Comparison of ENCODE assay signal across 8 cellular contexts in genomic region chr11:72112541-72113136, GRCh38. TPM values are rescaled to one million over a fixed set of nuclear protein-coding genes. Genes with fewer than 3 reads are reported as not detected.
DNase-seq lines count a peak whose midpoint lies in the region; ATAC-seq, FAIRE-seq and TF ChIP-seq lines count a peak whose summit lies in the region.

Gene ANAPC15 (minus strand): TSS chr11:72112695. CDS start chr11:72111276, 1,419 bp downstream.

- H4K8ac ChIP-seq in H1 (ENCODE audit: extremely low read depth, insufficient read depth, low read length) (peak within 1 kb of the TSS; percentile 100; the same call in 1 of the 2 replicates), mesenchymal stem cell (ENCODE audit: low read length) (peak within 1 kb of the TSS; percentile 99)

- CTCF ChIA-PET in H1 (lab: Charles Lee; ENCODE audit: partially characterized antibody) = interaction anchor here (0.5 to 2.0 kb wide), 8 partner anchors 11 to 413 kb away, joined by 3 to 8 read pairs (median 3); no protein-coding TSS in a partner anchor

- peaks cover 4% of the 10 kb centered on the region for H3K23me2 ChIP-seq in H1 (ENCODE audit: low read depth, low read length)

- POLR2A ChIA-PET in H1 (lab: Charles Lee; ENCODE audit: partially characterized antibody) = interaction anchor here (0.6 to 2.5 kb wide), 35 partner anchors 9 to 422 kb away, joined by 3 to 41 read pairs (median 5); partner anchors contain the start of genes INPPL1, LAMTOR1, LRRC51 and NUMA1

- no peak within 1 kb of the TSS for H2BK20ac ChIP-seq in H1 (ENCODE audit: low read length)

- peak within 1 kb of the TSS; percentile 94 for H4K5ac ChIP-seq in H1 (ENCODE audit: insufficient read length, low read depth, low read length)

- no peak within 1 kb of the TSS for H3K14ac ChIP-seq in H1 (ENCODE audit: insufficient read length)
- H3K14ac ChIP-seq in mesenchymal stem cell (ENCODE audit: low read length in 2 of 2) = peak within 1 kb of the TSS in 1 of 2 experiments; percentile 41

- peak within 1 kb of the TSS; percentile 72 to 99 (median 98) for H3K9ac ChIP-seq in H1 (replicated peaks in 1 of 4; ENCODE audit: extremely low read depth in 1 of 4, low read depth in 3 of 4, low read length in 3 of 4)
- H3K9ac ChIP-seq in mesenchymal stem cell (ENCODE audit: low read length) = peak within 1 kb of the TSS; percentile 95

- FAIRE-seq in H1 (lab: Jason Lieb, UNC) = peak; percentile 85

- no peaks in the 10 kb centered on the region for H3K79me2 ChIP-seq in H1 (ENCODE audit: control insufficient read depth in 1 of 2, insufficient read depth in 2 of 2, low read length in 2 of 2)

- H3K9me3 ChIP-seq in H1 (ENCODE audit: insufficient read depth in 2 of 2, low read depth in 1 of 2, low read length in 1 of 2) = no peaks in the 10 kb centered on the region
- H3K9me3 ChIP-seq in mesenchymal stem cell (ENCODE audit: control insufficient read depth, low read length) = no peaks in the 10 kb centered on the region

- no peak for TF ChIP-seq CTCF in H1 (IDR thresholded peaks at IDR 0.05; ENCODE audit: control extremely low read depth in 1 of 3, insufficient read depth in 1 of 3, low read depth in 1 of 3, low read length in 3 of 3)

- peak within 1 kb of the TSS; percentile 76 to 82 for H3K4me2 ChIP-seq in H1 (ENCODE audit: insufficient read depth in 1 of 2, low read depth in 2 of 2, low read length in 2 of 2)
- H3K4me2 ChIP-seq in mesenchymal stem cell (ENCODE audit: low read length, poor library complexity, severe bottlenecking) = peak within 1 kb of the TSS; percentile 53

- H2BK12ac ChIP-seq in H1 (ENCODE audit: low read depth, low read length) (peak within 1 kb of the TSS; percentile 69), mesenchymal stem cell (ENCODE audit: low read length in 2 of 2) (peak within 1 kb of the TSS in 1 of 2 experiments; percentile 47)

- ATAC-seq in GM21360 (IDR thresholded peaks at IDR 0.05; ENCODE audit: unreplicated experiment) = peak; percentile 64

- WGBS in H1 (ENCODE audit: extremely low coverage in 1 of 2, insufficient coverage in 1 of 2, insufficient read length in 1 of 2, insufficient replicate concordance in 2 of 2, low coverage in 1 of 2, low lambda C conversion rate in 2 of 2, missing lambda C conversion rate in 1 of 2), 2 experiments = 3% methylated on average over 32 of the region's 32 CpGs; no CpG with 5 or more reads in 1 of the 2 experiments
- 1% methylated on average over 31 of the region's 32 CpGs for WGBS in mesenchymal stem cell

- peak; percentile 97 to 100 for TF ChIP-seq POLR2A in H1 (IDR thresholded peaks at IDR 0.05; ENCODE audit: control extremely low read depth in 1 of 2, low read depth in 2 of 2, low read length in 2 of 2)

- H3K4me3 ChIP-seq in H1 (ENCODE audit: extremely low read depth in 1 of 4, insufficient read depth in 2 of 4, low read depth in 3 of 4, low read length in 4 of 4) (peak within 1 kb of the TSS; percentile 78 to 94 (median 87)), mesenchymal stem cell (ENCODE audit: insufficient read depth in 1 of 2, low read depth in 1 of 2, low read length in 2 of 2) (peak within 1 kb of the TSS; percentile 62 to 81)

- H3K36me3 ChIP-seq in H1 (ENCODE audit: control insufficient read depth in 2 of 4, insufficient read depth in 4 of 4, low read length in 3 of 4) (peaks cover 0 to 2% (median 0%) of the 10 kb centered on the region in 4 experiments; a peak in 4 of 8 replicates), mesenchymal stem cell (ENCODE audit: control insufficient read depth in 1 of 2, insufficient read depth in 2 of 2, low read depth in 1 of 2, low read length in 2 of 2) (peaks cover 18 to 27% of the 10 kb centered on the region in 2 experiments)

- H3K79me1 ChIP-seq in H1 (ENCODE audit: low read depth, low read length) = no peaks in the 10 kb centered on the region; the same call in 1 of the 2 replicates
- no peaks in the 10 kb centered on the region for H3K79me1 ChIP-seq in mesenchymal stem cell (replicated peaks; ENCODE audit: low read length, poor library complexity, severe bottlenecking)

- peak within 1 kb of the TSS; percentile 93 for H3K56ac ChIP-seq in H1 (replicated peaks; ENCODE audit: insufficient read length, low read depth, low read length)

- H2BK15ac ChIP-seq in H1 (ENCODE audit: low read length) (0 out of 2 replicates have a peak within 1 kb of the TSS, but pooled peaks have one; percentile 65), mesenchymal stem cell (ENCODE audit: low read depth, poor library complexity, severe bottlenecking) (peak within 1 kb of the TSS; percentile 95)

- no peaks in the 10 kb centered on the region for H4K20me1 ChIP-seq in H1 (replicated peaks in 1 of 2; ENCODE audit: control insufficient read depth in 1 of 2, insufficient read depth in 2 of 2, low read length in 2 of 2)

- H3K23ac ChIP-seq in H1 (ENCODE audit: insufficient read length) = no peak within 1 kb of the TSS
- no peak within 1 kb of the TSS for H3K23ac ChIP-seq in mesenchymal stem cell (ENCODE audit: low read length in 2 of 2)

- H3K27me3 ChIP-seq in H1 (replicated peaks in 1 of 4; ENCODE audit: control insufficient read depth in 3 of 4, extremely low read depth in 1 of 4, insufficient read depth in 3 of 4, low read length in 3 of 4) (peaks cover 0 to 9% (median 0%) of the 10 kb centered on the region in 4 experiments; a peak in 6 of 7 replicates), mesenchymal stem cell (ENCODE audit: control insufficient read depth in 1 of 2, insufficient read depth in 1 of 2, low read length in 2 of 2) (no peaks in the 10 kb centered on the region)

- H2BK120ac ChIP-seq in H1 (replicated peaks; ENCODE audit: low read depth, low read length) = peak within 1 kb of the TSS; percentile 76
- H2BK120ac ChIP-seq in mesenchymal stem cell (ENCODE audit: low read depth, low read length) = peak within 1 kb of the TSS; percentile 67

- DNase-seq in CMK (ENCODE audit: low read depth) (peak; percentile 99), HT1080 (ENCODE audit: low read depth) (peak; percentile 99), NOMO-1 treated with DMSO at 0.1 percent for 48 hours (lab: John Stamatoyannopoulos, UW; ENCODE audit: unreplicated experiment) (peak; percentile 98), H1 (ENCODE audit: low read depth in 1 of 2, low spot score in 2 of 2) (peak; percentile 94 to 96), mesenchymal stem cell (peak; percentile 99)
- DNase-seq in activated CD8-positive, alpha-beta memory T cell treated with anti-CD3 and anti-CD28 coated beads for 48 hours (ENCODE audit: low read depth in 2 of 3, low spot score in 2 of 3) = peak; percentile 90 to 98 (median 95)
- DNase-seq in stimulated activated CD8-positive, alpha-beta memory T cell treated with anti-CD3 and anti-CD28 coated beads, Interleukin-12 subunit alpha, Interleukin-12 subunit beta, amount 100 ng/mL, for 4 hours (ENCODE audit: low read depth) = peak; percentile 97

- peak within 1 kb of the TSS; percentile 97 for H2BK5ac ChIP-seq in H1 (ENCODE audit: low read depth, low read length)
- H2BK5ac ChIP-seq in mesenchymal stem cell (ENCODE audit: low read depth, low read length, poor library complexity, severe bottlenecking) = peak within 1 kb of the TSS; percentile 100

- peak within 1 kb of the TSS; percentile 89 for H3K18ac ChIP-seq in H1 (ENCODE audit: extremely low read depth, low read length)
- H3K18ac ChIP-seq in mesenchymal stem cell (ENCODE audit: low read depth in 1 of 2, low read length in 2 of 2) = peak within 1 kb of the TSS; percentile 71 to 89

- peak within 1 kb of the TSS; percentile 88 for H3K4ac ChIP-seq in H1 (replicated peaks; ENCODE audit: insufficient read length, low read depth, low read length)
- H3K4ac ChIP-seq in mesenchymal stem cell (ENCODE audit: low read depth in 1 of 2, low read length in 2 of 2) = peak within 1 kb of the TSS; percentile 83 to 93

- H2AK5ac ChIP-seq in H1 (ENCODE audit: low read depth, low read length) (peak within 1 kb of the TSS; percentile 30; the same call in 1 of the 2 replicates), mesenchymal stem cell (ENCODE audit: low read length, severe bottlenecking) (peak within 1 kb of the TSS; percentile 95)

- H4K91ac ChIP-seq in H1 (replicated peaks; ENCODE audit: insufficient read length, low read length) (peak within 1 kb of the TSS; percentile 79), mesenchymal stem cell (ENCODE audit: low read length) (peak within 1 kb of the TSS; percentile 88)

- peaks cover 0 to 4% (median 0%) of the 10 kb centered on the region in 4 experiments; a peak in 4 of 7 replicates for H3K4me1 ChIP-seq in H1 (replicated peaks in 1 of 4; ENCODE audit: control insufficient read depth in 3 of 4, insufficient read depth in 4 of 4, low read length in 3 of 4)
- peaks cover 2% of the 10 kb centered on the region for H3K4me1 ChIP-seq in mesenchymal stem cell (ENCODE audit: control insufficient read depth, insufficient read depth, low read depth, low read length)

- peak in 1 of 2 experiments; percentile 15; a peak in 1 of 4 replicates for TF ChIP-seq RAD21 in H1 (IDR thresholded peaks at IDR 0.05 in 1 of 2, conservative IDR thresholded peaks at IDR 0.05 in 1 of 2; ENCODE audit: low read depth in 2 of 2, low read length in 2 of 2)

- peak within 1 kb of the TSS; percentile 54; the same call in 1 of the 2 replicates for H2AFZ ChIP-seq in H1 (ENCODE audit: low read length)
- no peak within 1 kb of the TSS for H2AFZ ChIP-seq in mesenchymal stem cell (ENCODE audit: low read depth, low read length)

- H3K27ac ChIP-seq in H1 (ENCODE audit: low read depth, low read length) = peak within 1 kb of the TSS; percentile 99
- H3K27ac ChIP-seq in mesenchymal stem cell (ENCODE audit: low read length, poor library complexity, severe bottlenecking) = peak within 1 kb of the TSS; percentile 100

- TF ChIP-seq EP300 in H1 (IDR thresholded peaks at IDR 0.05; ENCODE audit: borderline replicate concordance in 1 of 2, low read depth in 2 of 2, low read length in 2 of 2) = no peak

TF ChIP-seq in H1, 55 proteins besides CTCF, POLR2A, EP300 and RAD21 (continues in another document):
- TF ChIP-seq CHD2 (IDR thresholded peaks at IDR 0.05; ENCODE audit: low read length) (peak; percentile 74), SP2 (IDR thresholded peaks at IDR 0.05; ENCODE audit: low read length) (no peak; the same call in 1 of the 2 replicates)

RNA-seq across cellular contexts. Expression of gene ANAPC15, which starts in this region (rescaled TPM):
- 70.7 and 81.5 TPM in 2 replicates for total RNA-seq in HT1080 (2014; rRNA removed; shearing (Covaris generic))
- polyA plus RNA-seq in HT1080 (2015; cell fraction: cytosol; rRNA removed) = 56.0 and 65.6 TPM in 2 replicates
- 11.6 and 19.1 TPM in 2 replicates for polyA plus RNA-seq in HT1080 (2015; cell fraction: nucleus; rRNA removed)
- 70.0 and 74.9 TPM in 2 replicates for total RNA-seq in H1 (2021; fragmentation: NEBNext Ultra II Directional; extraction: Animal tissue kit (Norgen Biotek cat#: 25700))
- 66.2 and 70.4 TPM in 2 replicates for polyA plus RNA-seq in H1 (2011; rRNA removed)
- polyA plus RNA-seq in H1 (2011; cell fraction: cytosol; rRNA removed) = 130 TPM
- 40.5 TPM for polyA plus RNA-seq in H1 (2011; cell fraction: nucleus; rRNA removed)
- 94.7 to 119 TPM (median 103 TPM) in 4 replicates for polyA plus RNA-seq in H1 (2012, experiment 1 of 2)
- polyA plus RNA-seq in H1 (2012, experiment 2 of 2) = 90.3 TPM
- 61.3 TPM for polyA plus RNA-seq in H1 (2013, experiment 1 of 2)
- polyA plus RNA-seq in H1 (2013, experiment 2 of 2) = 64.7 TPM
- polyA minus RNA-seq in H1 (2011; rRNA and poly(A)+ RNA removed) = 22.8 and 31.9 TPM in 2 replicates
- 20.6 TPM for polyA minus RNA-seq in H1 (2011; cell fraction: cytosol; rRNA and poly(A)+ RNA removed)
- polyA minus RNA-seq in H1 (2011; cell fraction: nucleus; rRNA and poly(A)+ RNA removed) = 28.0 TPM
- polyA plus RNA-seq in mesenchymal stem cell (2013, experiment 1 of 2) = 35.1 TPM
- 36.7 TPM for polyA plus RNA-seq in mesenchymal stem cell (2013, experiment 2 of 2)

Comparison
In these comparisons a context has a peak if more than half of its experiments do, and no peak if none do; other contexts are left out.
1. Peak in every context shown above with its lines: DNase-seq, ATAC-seq, H3K4me3 ChIP-seq and H3K27ac ChIP-seq.